In genomic region chr7:96097802-96098201, GRCh38 we compare ENCODE assay signal across 20 cellular contexts.
DNase-seq lines count a peak whose midpoint lies in the region; FAIRE-seq and TF ChIP-seq lines count a peak whose summit lies in the region.
"Had no signal": no experiment of that assay in that cellular context is flagged by ENCODE, and none has a peak within 500 bp of the region (broad histone marks: within the 10 kb centered on the region; RNA-seq: fewer than 3 reads in every experiment).

No MANE protein-coding gene starts in this region.

- H4K20me1 ChIP-seq in astrocyte (ENCODE audit: insufficient read depth, low read length), result no peaks in the 10 kb centered on the region

- H3K27ac ChIP-seq in astrocyte (ENCODE audit: low read depth, low read length), result no peak overlapping the region
- H3K27ac ChIP-seq in tibial artery, result no peak overlapping the region
- H3K27ac ChIP-seq: Peyer's patch had no signal

- H3K9ac ChIP-seq in astrocyte (ENCODE audit: low read length), result no peak overlapping the region

- no peaks in the 10 kb centered on the region for H3K79me2 ChIP-seq in astrocyte (ENCODE audit: insufficient read depth, low read length)

- DNase-seq in AG09309 (ENCODE audit: low read depth) (peak; percentile 29), HCEC 1CT (peak; percentile 46), astrocyte (ENCODE audit: low read depth) (peak; percentile 18), foreskin fibroblast (peak; percentile 30 to 71), tibial artery (no peak), inferior parietal cortex (ENCODE audit: extremely low spot score) (no peak)
- DNase-seq in activated effector memory CD4-positive, alpha-beta T cell treated with anti-CD3 and anti-CD28 coated beads, Interleukin-2, amount 50 U/mL, for 16 hours, result no peak
- no peak for DNase-seq in activated naive CD4-positive, alpha-beta T cell treated with anti-CD3 and anti-CD28 coated beads, Interleukin-2, amount 10 ng/mL, durations not matched to agents 7 days and 5 days
- DNase-seq: AML-193, COR-L47, DMS 273 treated with DMSO at 0.1 percent for 48 hours, DND-41, NCI-H1105, NCI-H2081 treated with DMSO at 0.1 percent for 48 hours, NCI-H446 treated with DMSO at 0.1 percent for 48 hours, NCI-H69, Peyer's patch had no signal

- peaks cover 6% of the 10 kb centered on the region for H3K27me3 Mint-ChIP-seq in astrocyte (ENCODE audit: low read depth, unreplicated experiment)
- H3K27me3 Mint-ChIP-seq in activated naive CD4-positive, alpha-beta T cell treated with anti-CD3 and anti-CD28 coated beads, Interleukin-2, amount 10 ng/mL, durations not matched to agents 7 days and 5 days, result no peaks in the 10 kb centered on the region

- H3K36me3 ChIP-seq in astrocyte (ENCODE audit: insufficient read depth, low read length), result no peaks in the 10 kb centered on the region
- H3K36me3 ChIP-seq in tibial artery, result no peaks in the 10 kb centered on the region
- H3K36me3 ChIP-seq: Peyer's patch had no signal

- H3K4me2 ChIP-seq in astrocyte (ENCODE audit: low read length), result no peak overlapping the region
- H3K4me2 ChIP-seq: GM23338 had no signal

- H3K9me3 ChIP-seq in astrocyte (ENCODE audit: insufficient read depth, low read depth, low read length) (no peaks in the 10 kb centered on the region), tibial artery (peaks cover 0 to 4% (median 0%) of the 10 kb centered on the region in 3 donors)
- H3K9me3 ChIP-seq: Peyer's patch had no signal

- TF ChIP-seq CTCF in AG09309 (IDR thresholded peaks at IDR 0.05; ENCODE audit: control insufficient read depth, insufficient read depth, low read depth, low read length, missing control alignments), result no peak
- TF ChIP-seq CTCF in astrocyte (IDR thresholded peaks at IDR 0.05; ENCODE audit: insufficient read depth, low read depth, low read length), result no peak
- no peak for TF ChIP-seq CTCF in foreskin fibroblast (IDR thresholded peaks at IDR 0.05; ENCODE audit: low read depth, low read length)
- no peak for TF ChIP-seq CTCF in tibial artery (IDR thresholded peaks at IDR 0.05)

- H3K27me3 ChIP-seq in astrocyte (ENCODE audit: insufficient read depth, low read length), result no peaks in the 10 kb centered on the region
- no peaks in the 10 kb centered on the region for H3K27me3 ChIP-seq in tibial artery
- H3K27me3 ChIP-seq: Peyer's patch had no signal

- CTCF ChIA-PET in activated naive CD4-positive, alpha-beta T cell treated with anti-CD3 and anti-CD28 coated beads, Interleukin-2, amount 10 ng/mL, durations not matched to agents 7 days and 5 days (lab: Charles Lee), result no interaction called here

- H3K4me1 ChIP-seq in astrocyte (ENCODE audit: insufficient read depth, low read length) (peaks cover 4% of the 10 kb centered on the region), tibial artery (no peaks in the 10 kb centered on the region)
- H3K4me1 ChIP-seq: Peyer's patch had no signal

- H3K4me3 ChIP-seq in AG09309 (ENCODE audit: control insufficient read depth, low read depth, low read length) (no peak overlapping the region), astrocyte (ENCODE audit: insufficient read depth, low read depth, low read length) (no peak overlapping the region), foreskin fibroblast (ENCODE audit: low read depth in 1 of 2, low read length in 2 of 2) (no peak overlapping the region), tibial artery (no peak overlapping the region)
- H3K4me3 ChIP-seq: GM23338, K562, Peyer's patch had no signal

- intact Hi-C loops in tibial artery (cut with DNase I; ENCODE audit: low total_unique reads), result no loop called here

- no peaks in the 10 kb centered on the region for H3K9me3 Mint-ChIP-seq in astrocyte (ENCODE audit: unreplicated experiment)
- no peaks in the 10 kb centered on the region for H3K9me3 Mint-ChIP-seq in activated naive CD4-positive, alpha-beta T cell treated with anti-CD3 and anti-CD28 coated beads, Interleukin-2, amount 10 ng/mL, durations not matched to agents 7 days and 5 days
- H3K9me3 Mint-ChIP-seq: GM23338 had no signal

- H3K36me3 Mint-ChIP-seq in astrocyte (ENCODE audit: low read depth, unreplicated experiment), result no peaks in the 10 kb centered on the region
- H3K36me3 Mint-ChIP-seq in activated naive CD4-positive, alpha-beta T cell treated with anti-CD3 and anti-CD28 coated beads, Interleukin-2, amount 10 ng/mL, durations not matched to agents 7 days and 5 days, result no peaks in the 10 kb centered on the region
- H3K36me3 Mint-ChIP-seq: CD14-positive monocyte had no signal

- FAIRE-seq in astrocyte (lab: Jason Lieb, UNC), result no peak
- FAIRE-seq: K562 had no signal

- H2AFZ ChIP-seq in astrocyte (ENCODE audit: low read depth, low read length), result no peak overlapping the region
- H2AFZ ChIP-seq: GM23338 had no signal

- no peaks in the 10 kb centered on the region for H3K4me1 Mint-ChIP-seq in astrocyte (ENCODE audit: low read depth, unreplicated experiment)
- H3K4me1 Mint-ChIP-seq in activated naive CD4-positive, alpha-beta T cell treated with anti-CD3 and anti-CD28 coated beads, Interleukin-2, amount 10 ng/mL, durations not matched to agents 7 days and 5 days, result no peaks in the 10 kb centered on the region
- H3K4me1 Mint-ChIP-seq: CD14-positive monocyte, GM23338 had no signal

- no peak overlapping the region for H3K4me3 Mint-ChIP-seq in astrocyte (ENCODE audit: unreplicated experiment)
- no peak overlapping the region for H3K4me3 Mint-ChIP-seq in activated naive CD4-positive, alpha-beta T cell treated with anti-CD3 and anti-CD28 coated beads, Interleukin-2, amount 10 ng/mL, durations not matched to agents 7 days and 5 days
- H3K4me3 Mint-ChIP-seq: CD14-positive monocyte, GM23338 had no signal

- no peak overlapping the region for H3K27ac Mint-ChIP-seq in astrocyte (ENCODE audit: unreplicated experiment)
- H3K27ac Mint-ChIP-seq in activated naive CD4-positive, alpha-beta T cell treated with anti-CD3 and anti-CD28 coated beads, Interleukin-2, amount 10 ng/mL, durations not matched to agents 7 days and 5 days, result no peak overlapping the region
- H3K27ac Mint-ChIP-seq: CD14-positive monocyte, GM23338 had no signal

Comparison
In these comparisons a context has a peak if more than half of its experiments do, and no peak if none do; other contexts are left out.
1. DNase-seq: peak in AG09309 (single experiment), HCEC 1CT (single experiment), astrocyte (single experiment) and foreskin fibroblast (2 of 2); none in tibial artery (0 of 2), inferior parietal cortex (single experiment), activated effector memory CD4-positive, alpha-beta T cell treated with anti-CD3 and anti-CD28 coated beads, Interleukin-2, amount 50 U/mL, for 16 hours (single experiment) and activated naive CD4-positive, alpha-beta T cell treated with anti-CD3 and anti-CD28 coated beads, Interleukin-2, amount 10 ng/mL, durations not matched to agents 7 days and 5 days (single experiment).